Comparison of ENCODE assay signal across 8 cellular contexts in genomic region chr1:53326088-53326597, GRCh38. TPM values are rescaled to one million over a fixed set of nuclear protein-coding genes. Genes with fewer than 3 reads are reported as not detected.
DNase-seq lines count a peak whose midpoint lies in the region; ATAC-seq and TF ChIP-seq lines count a peak whose summit lies in the region.

No MANE protein-coding gene starts in this region.

- ATAC-seq in HG03432 (IDR thresholded peaks at IDR 0.05; ENCODE audit: unreplicated experiment) = peak; percentile 83
- ATAC-seq in left lobe of liver = peak; percentile 57

- TF ChIP-seq CTCF in BJ (IDR thresholded peaks at IDR 0.05; ENCODE audit: insufficient read depth, low read depth, low read length) (no peak), coronary artery (IDR thresholded peaks at IDR 0.05) (no peak)

- H3K27ac ChIP-seq in coronary artery = peak overlapping the region in 1 of 2 donors; percentile 73

- no peaks in the 10 kb centered on the region; the same call in 1 of the 2 replicates for H3K36me3 ChIP-seq in BJ (ENCODE audit: control insufficient read depth, insufficient read depth, low read length)

- POLR2A ChIA-PET in BJ (lab: Charles Lee) = no interaction called here

- CTCF ChIA-PET in BJ (lab: Yijun Ruan, JAX) = interaction anchor here (1.5 kb wide), 1 partner anchor 48 kb away, joined by 4 read pairs; no protein-coding TSS in a partner anchor

- H3K4me3 ChIP-seq in BJ (ENCODE audit: low read depth, low read length) = peak overlapping the region; percentile 72
- peak overlapping the region; percentile 86 for H3K4me3 ChIP-seq in coronary artery

- H3K27me3 ChIP-seq in BJ (ENCODE audit: control insufficient read depth, insufficient read depth, low read length) = no peaks in the 10 kb centered on the region

- DNase-seq in BJ (ENCODE audit: low read depth) (peak; percentile 70), GM19238 (ENCODE audit: insufficient read length, low spot score) (peak; percentile 97), NCI-H510A (lab: John Stamatoyannopoulos, UW) (peak; percentile 89), coronary artery (ENCODE audit: low spot score) (peak; percentile 94), left lobe of liver (ENCODE audit: low spot score) (peak; percentile 64)
- peak; percentile 93 to 95 for DNase-seq in activated CD4-positive, alpha-beta T cell treated with anti-CD3 and anti-CD28 coated beads for 24 hours (ENCODE audit: low read depth in 2 of 2)
- DNase-seq in stimulated activated CD4-positive, alpha-beta T cell treated with anti-CD3 and anti-CD28 coated beads, Interleukin-1b, Interleukin-23, amount 100 ng/mL, for 48 hours = peak; percentile 97

RNA-seq across cellular contexts. Expression of gene LRP8, which starts 1.7 kb away (rescaled TPM):
- 10.5 and 18.2 TPM in 2 replicates for polyA plus RNA-seq in BJ (2011; rRNA removed)
- 16.7 and 21.6 TPM in 2 replicates for polyA minus RNA-seq in BJ (2011; rRNA and poly(A)+ RNA removed)
- 0.33 TPM for total RNA-seq in left lobe of liver
